11 cellular contexts compared by ENCODE assay signal in genomic region chr3:158152186-158152585, GRCh38. TPM values are rescaled to one million over a fixed set of nuclear protein-coding genes. Genes with fewer than 3 reads are reported as not detected.
DNase-seq lines count a peak whose midpoint lies in the region; ATAC-seq and TF ChIP-seq lines count a peak whose summit lies in the region.
"Had no signal": no experiment of that assay in that cellular context is flagged by ENCODE, and none has a peak within 500 bp of the region (broad histone marks: within the 10 kb centered on the region; RNA-seq: fewer than 3 reads in every experiment).

No MANE protein-coding gene starts in this region.

- no peak overlapping the region for H3K4me3 ChIP-seq in fibroblast of mammary gland (ENCODE audit: control insufficient read depth, low read depth, low read length)
- no peak overlapping the region for H3K4me3 ChIP-seq in CD8-positive, alpha-beta memory T cell (ENCODE audit: low read length)
- H3K4me3 ChIP-seq: ovary had no signal

- no peak overlapping the region for H3K4me3 Mint-ChIP-seq in CD8-positive, alpha-beta memory T cell
- H3K4me3 Mint-ChIP-seq in glutamatergic neuron (ENCODE audit: unreplicated experiment), result no peak overlapping the region

- peaks cover 16 to 43% (median 27%) of the 10 kb centered on the region in 3 donors for H3K36me3 Mint-ChIP-seq in CD8-positive, alpha-beta memory T cell
- H3K36me3 Mint-ChIP-seq in glutamatergic neuron (ENCODE audit: unreplicated experiment), result peaks cover 11% of the 10 kb centered on the region

- DNase-seq in Daoy (ENCODE audit: low read depth), result peak; percentile 58
- peak; percentile 81 for DNase-seq in fibroblast of mammary gland (ENCODE audit: low read depth)
- no peak for DNase-seq in NCI-H2171 (lab: John Stamatoyannopoulos, UW)
- no peak for DNase-seq in pons (ENCODE audit: low spot score)
- no peak for DNase-seq in CD8-positive, alpha-beta memory T cell
- no peak for DNase-seq in glutamatergic neuron
- DNase-seq: Calu3, NCI-H2081, ovary had no signal

- H3K9me3 Mint-ChIP-seq in CD8-positive, alpha-beta memory T cell, result peaks cover 0 to 3% (median 0%) of the 10 kb centered on the region in 5 donors
- H3K9me3 Mint-ChIP-seq in glutamatergic neuron (ENCODE audit: unreplicated experiment), result no peaks in the 10 kb centered on the region

- H3K4me1 Mint-ChIP-seq in CD8-positive, alpha-beta memory T cell, result peaks cover 8 to 17% (median 11%) of the 10 kb centered on the region in 3 donors
- H3K4me1 Mint-ChIP-seq in glutamatergic neuron (ENCODE audit: low read depth, unreplicated experiment), result peaks cover 3% of the 10 kb centered on the region

- H3K36me3 ChIP-seq in CD8-positive, alpha-beta memory T cell (ENCODE audit: insufficient read depth, low read length), result no peaks in the 10 kb centered on the region
- H3K36me3 ChIP-seq: ovary had no signal

- no peaks in the 10 kb centered on the region for H3K27me3 ChIP-seq in CD8-positive, alpha-beta memory T cell (ENCODE audit: insufficient read depth, low read length, poor library complexity, severe bottlenecking)
- H3K27me3 ChIP-seq: ovary had no signal

- H3K9me3 ChIP-seq in CD8-positive, alpha-beta memory T cell (ENCODE audit: low read length), result no peaks in the 10 kb centered on the region
- H3K9me3 ChIP-seq: ovary had no signal

- CTCF ChIA-PET in CD8-positive, alpha-beta memory T cell (lab: Charles Lee), result no interaction called here

- no peak overlapping the region for H3K27ac ChIP-seq in CD8-positive, alpha-beta memory T cell (ENCODE audit: low read depth, low read length)
- H3K27ac ChIP-seq: ovary had no signal

- TF ChIP-seq CTCF in fibroblast of mammary gland (conservative IDR thresholded peaks at IDR 0.05; ENCODE audit: control insufficient read depth, insufficient read depth, low read depth, low read length), result no peak
- no peak for TF ChIP-seq CTCF in glutamatergic neuron (IDR thresholded peaks at IDR 0.05; ENCODE audit: partially characterized antibody, unreplicated experiment)

- no peaks in the 10 kb centered on the region for H3K4me1 ChIP-seq in CD8-positive, alpha-beta memory T cell (ENCODE audit: insufficient read depth, low read length)

- POLR2A ChIA-PET in CD8-positive, alpha-beta memory T cell (lab: Charles Lee), result no interaction called here

- H3K27me3 Mint-ChIP-seq in CD8-positive, alpha-beta memory T cell, result no peaks in the 10 kb centered on the region
- no peaks in the 10 kb centered on the region for H3K27me3 Mint-ChIP-seq in glutamatergic neuron (ENCODE audit: unreplicated experiment)

- H3K27ac Mint-ChIP-seq in CD8-positive, alpha-beta memory T cell, result peak overlapping the region in 2 of 8 donors; percentile 8 to 58
- H3K27ac Mint-ChIP-seq in glutamatergic neuron (ENCODE audit: unreplicated experiment), result no peak overlapping the region

- peak; percentile 30 for ATAC-seq in GM19468 (IDR thresholded peaks at IDR 0.05; ENCODE audit: extremely low read depth, unreplicated experiment)
- ATAC-seq in HG03469 (IDR thresholded peaks at IDR 0.05; ENCODE audit: unreplicated experiment), result peak; percentile 72

RNA-seq across cellular contexts. Expression of gene RSRC1, which starts 42.3 kb away (rescaled TPM):
- total RNA-seq in Daoy (2014; rRNA removed; shearing (Covaris generic)), result 58.7 and 70.2 TPM in 2 replicates
- total RNA-seq in CD8-positive, alpha-beta memory T cell, result 10 to 100 TPM; 35.4 to 43.3 TPM
- 32.9 TPM for polyA plus RNA-seq in CD8-positive, alpha-beta memory T cell
- 93.9 TPM for total RNA-seq in glutamatergic neuron (ENCODE audit: unreplicated experiment)

RNA-seq across cellular contexts. Expression of gene SHOX2, which starts 46.0 kb away (rescaled TPM):
- 4.7 and 18.0 TPM in 2 replicates for total RNA-seq in Daoy (2014; rRNA removed; shearing (Covaris generic))
- total RNA-seq in CD8-positive, alpha-beta memory T cell, result not detected
- polyA plus RNA-seq in CD8-positive, alpha-beta memory T cell, result not detected
- 264 TPM for total RNA-seq in glutamatergic neuron (ENCODE audit: unreplicated experiment)

Comparison
In these comparisons a context has a peak if more than half of its experiments do, and no peak if none do; other contexts are left out.
1. DNase-seq: peak in Daoy (single experiment) and fibroblast of mammary gland (single experiment); none in NCI-H2171 (single experiment), pons (single experiment), CD8-positive, alpha-beta memory T cell (0 of 5) and glutamatergic neuron (single experiment).
2. RNA of gene SHOX2, which starts 46.0 kb away (total RNA-seq): 264 TPM in glutamatergic neuron (single experiment); 4.7 to 18.0 TPM in Daoy and not detected in CD8-positive, alpha-beta memory T cell; every median in the first group is over 10 times any median in the second.